In genomic region chr14:75341639-75342038, GRCh38 we compare ENCODE assay signal across 11 cellular contexts.
DNase-seq lines count a peak whose midpoint lies in the region; ATAC-seq and TF ChIP-seq lines count a peak whose summit lies in the region.
"Had no signal": no experiment of that assay in that cellular context is flagged by ENCODE, and none has a peak within 500 bp of the region (broad histone marks: within the 10 kb centered on the region; RNA-seq: fewer than 3 reads in every experiment).

No MANE protein-coding gene starts in this region.

- peak overlapping the region; percentile 80 to 96 (median 89) for H3K4me2 ChIP-seq in BLaER1 treated with 17β-estradiol and CSF1 and Interleukin-3, amounts not matched to agents 10 nM and 100 nM
- H3K4me2 ChIP-seq in PC-9 (no peak overlapping the region), Karpas-422 (ENCODE audit: low read depth, low read length, poor library complexity, severe bottlenecking) (no peak overlapping the region)

- H3K4me3 ChIP-seq in BLaER1 treated with 17β-estradiol and CSF1 and Interleukin-3, amounts not matched to agents 10 nM and 100 nM: peak overlapping the region in 8 of 10 experiments; percentile 6 to 51 (median 38); a peak in 8 of 20 replicates
- no peak overlapping the region for H3K4me3 ChIP-seq in rectal smooth muscle tissue (ENCODE audit: low read length)
- no peak overlapping the region for H3K4me3 ChIP-seq in PC-9
- H3K4me3 ChIP-seq in Karpas-422 (ENCODE audit: low read length): no peak overlapping the region

- H3K79me2 ChIP-seq in PC-9 (ENCODE audit: low read depth) (no peaks in the 10 kb centered on the region), Karpas-422 (ENCODE audit: low read length) (no peaks in the 10 kb centered on the region)

- peaks cover 33 to 85% (median 77%) of the 10 kb centered on the region in 10 experiments for H3K4me1 ChIP-seq in BLaER1 treated with 17β-estradiol and CSF1 and Interleukin-3, amounts not matched to agents 10 nM and 100 nM
- no peaks in the 10 kb centered on the region for H3K4me1 ChIP-seq in rectal smooth muscle tissue (ENCODE audit: control insufficient read depth, insufficient read depth, low read length)
- no peaks in the 10 kb centered on the region for H3K4me1 ChIP-seq in PC-9 (replicated peaks; ENCODE audit: insufficient read depth)
- H3K4me1 ChIP-seq in Karpas-422 (ENCODE audit: low read length): peaks cover 6% of the 10 kb centered on the region; the same call in 1 of the 2 replicates

- no TSS peak for BruUV-seq in PC-9 (replicated peaks; lab: Mats Ljungman, UMichigan)

- H3K36me3 ChIP-seq in BLaER1 treated with 17β-estradiol and CSF1 and Interleukin-3, amounts not matched to agents 10 nM and 100 nM: no peaks in the 10 kb centered on the region
- no peaks in the 10 kb centered on the region for H3K36me3 ChIP-seq in rectal smooth muscle tissue (ENCODE audit: control insufficient read depth, insufficient read depth, low read length)
- H3K36me3 ChIP-seq in PC-9 (ENCODE audit: low read depth): no peaks in the 10 kb centered on the region
- H3K36me3 ChIP-seq in Karpas-422 (ENCODE audit: insufficient read depth, low read length): no peaks in the 10 kb centered on the region

- H3K9me2 ChIP-seq in PC-9 (ENCODE audit: insufficient read depth) (no peaks in the 10 kb centered on the region), Karpas-422 (replicated peaks; ENCODE audit: insufficient read depth, low read length) (no peaks in the 10 kb centered on the region)

- H3K27ac ChIP-seq in BLaER1 treated with 17β-estradiol and CSF1 and Interleukin-3, amounts not matched to agents 10 nM and 100 nM: peak overlapping the region; percentile 72 to 92 (median 86)
- H3K27ac ChIP-seq in rectal smooth muscle tissue (ENCODE audit: low read depth, low read length): peak overlapping the region; percentile 50
- H3K27ac ChIP-seq in PC-9: no peak overlapping the region
- H3K27ac ChIP-seq in Karpas-422 (ENCODE audit: low read length): no peak overlapping the region
- H3K27ac ChIP-seq: epithelial cell of prostate had no signal

- ATAC-seq in HG02798 (IDR thresholded peaks at IDR 0.05; ENCODE audit: poor library complexity, unreplicated experiment): no peak
- ATAC-seq: activated CD4-positive, alpha-beta T cell treated with anti-CD3 and anti-CD28 coated beads for 36 hours had no signal

- H2AFZ ChIP-seq in PC-9 (no peak overlapping the region), Karpas-422 (ENCODE audit: low read length) (no peak overlapping the region)

- POLR2A ChIA-PET in PC-9 (lab: Charles Lee; ENCODE audit: unreplicated experiment): no interaction called here

- H3F3A ChIP-seq in PC-9 (ENCODE audit: insufficient read depth, low read depth): no peaks in the 10 kb centered on the region

- H3K27me3 ChIP-seq in BLaER1 treated with 17β-estradiol and CSF1 and Interleukin-3, amounts not matched to agents 10 nM and 100 nM: no peaks in the 10 kb centered on the region
- H3K27me3 ChIP-seq in rectal smooth muscle tissue (ENCODE audit: control insufficient read depth, insufficient read depth, low read length) (no peaks in the 10 kb centered on the region), PC-9 (ENCODE audit: insufficient read depth, low read depth) (no peaks in the 10 kb centered on the region), Karpas-422 (ENCODE audit: low read length) (no peaks in the 10 kb centered on the region)

- H4K20me1 ChIP-seq in BLaER1 treated with 17β-estradiol and CSF1 and Interleukin-3, amounts not matched to agents 10 nM and 100 nM: no peaks in the 10 kb centered on the region
- H4K20me1 ChIP-seq in PC-9 (ENCODE audit: insufficient read depth) (no peaks in the 10 kb centered on the region), Karpas-422 (ENCODE audit: insufficient read depth, low read depth, low read length) (no peaks in the 10 kb centered on the region)

- no peak for TF ChIP-seq CTCF in PC-9 (conservative IDR thresholded peaks at IDR 0.05)

- peaks cover 9 to 25% (median 22%) of the 10 kb centered on the region in 11 experiments; a peak in 21 of 22 replicates for H3K9me3 ChIP-seq in BLaER1 treated with 17β-estradiol and CSF1 and Interleukin-3, amounts not matched to agents 10 nM and 100 nM (replicated peaks in 1 of 11)
- H3K9me3 ChIP-seq in PC-9 (ENCODE audit: insufficient read depth, low read depth): no peaks in the 10 kb centered on the region
- no peaks in the 10 kb centered on the region for H3K9me3 ChIP-seq in Karpas-422 (ENCODE audit: low read length)

- DNase-seq in SIG-M5 (lab: John Stamatoyannopoulos, UW) (peak; percentile 64), globus pallidus (ENCODE audit: low spot score) (peak; percentile 36), PC-9 (no peak), Karpas-422 (no peak), occipital lobe (lab: John Stamatoyannopoulos, UW) (no peak)
- DNase-seq: activated CD4-positive, alpha-beta T cell treated with anti-CD3 and anti-CD28 coated beads for 36 hours; NCI-H2029 had no signal

- H3K9ac ChIP-seq in BLaER1 treated with 17β-estradiol and CSF1 and Interleukin-3, amounts not matched to agents 10 nM and 100 nM: peak overlapping the region; percentile 19 to 77 (median 73); a peak in 21 of 22 replicates
- H3K9ac ChIP-seq in rectal smooth muscle tissue (ENCODE audit: low read length) (no peak overlapping the region), Karpas-422 (ENCODE audit: low read length) (no peak overlapping the region)

- intact Hi-C loops in PC-9 (cut with micrococcal nuclease; ENCODE audit: unreplicated experiment): no loop called here

- CTCF ChIA-PET in PC-9 (lab: Charles Lee): no interaction called here

Comparison
In these comparisons a context has a peak if more than half of its experiments do, and no peak if none do; other contexts are left out.
1. H3K27ac ChIP-seq: peak in BLaER1 treated with 17β-estradiol and CSF1 and Interleukin-3, amounts not matched to agents 10 nM and 100 nM (11 of 11) and rectal smooth muscle tissue (single experiment); none in PC-9 (single experiment) and Karpas-422 (single experiment).
2. H3K4me2 ChIP-seq: peak in BLaER1 treated with 17β-estradiol and CSF1 and Interleukin-3, amounts not matched to agents 10 nM and 100 nM (11 of 11); none in PC-9 (single experiment) and Karpas-422 (single experiment).
3. H3K4me3 ChIP-seq: peak in BLaER1 treated with 17β-estradiol and CSF1 and Interleukin-3, amounts not matched to agents 10 nM and 100 nM (8 of 10); none in rectal smooth muscle tissue (single experiment), PC-9 (single experiment) and Karpas-422 (single experiment).
4. H3K9ac ChIP-seq: peak in BLaER1 treated with 17β-estradiol and CSF1 and Interleukin-3, amounts not matched to agents 10 nM and 100 nM (11 of 11); none in rectal smooth muscle tissue (single experiment) and Karpas-422 (single experiment).
5. DNase-seq: peak in SIG-M5 (single experiment) and globus pallidus (single experiment); none in PC-9 (0 of 2), Karpas-422 (single experiment) and occipital lobe (single experiment).